16 cellular contexts compared by ENCODE assay signal in genomic region chr22:36225333-36225922, GRCh38. TPM values are rescaled to one million over a fixed set of nuclear protein-coding genes. Genes with fewer than 3 reads are reported as not detected.
DNase-seq lines count a peak whose midpoint lies in the region; ATAC-seq, FAIRE-seq and TF ChIP-seq lines count a peak whose summit lies in the region.
"Had no signal": no experiment of that assay in that cellular context is flagged by ENCODE, and none has a peak within 500 bp of the region (broad histone marks: within the 10 kb centered on the region; RNA-seq: fewer than 3 reads in every experiment).

No MANE protein-coding gene starts in this region.

- CTCF ChIA-PET in MCF 10A (lab: Yijun Ruan, JAX) = interaction anchor here (1.2 kb wide), 1 partner anchor 14 kb away, joined by 5 read pairs; the partner anchor contains the start of gene APOL2

- H3K27ac ChIP-seq in breast epithelium (no peak overlapping the region), neural progenitor cell (no peak overlapping the region), heart left ventricle (no peak overlapping the region)
- H3K27ac ChIP-seq: A549 had no signal

- H3K36me3 Mint-ChIP-seq in MCF 10A (ENCODE audit: insufficient read depth, unreplicated experiment) = peaks cover 32% of the 10 kb centered on the region
- H3K36me3 Mint-ChIP-seq in neural progenitor cell = peaks cover 13% of the 10 kb centered on the region

- POLR2A ChIA-PET in MCF 10A (lab: Yijun Ruan, JAX) = no interaction called here

- WGBS in heart left ventricle, 4 donors = 81 to 89% (median 86%) methylated on average over 7 to 9 of the region's 9 CpGs

- no peaks in the 10 kb centered on the region for H3K27me3 ChIP-seq in breast epithelium
- peaks cover under 1% of the 10 kb centered on the region for H3K27me3 ChIP-seq in bronchial epithelial cell (ENCODE audit: control insufficient read depth, insufficient read depth, low read length)
- H3K27me3 ChIP-seq in neural progenitor cell = no peaks in the 10 kb centered on the region
- no peaks in the 10 kb centered on the region for H3K27me3 ChIP-seq in heart left ventricle

- H4K20me1 ChIP-seq in neural progenitor cell (ENCODE audit: low read depth) = no peaks in the 10 kb centered on the region

- H3K4me2 ChIP-seq in neural progenitor cell = no peak overlapping the region
- H3K4me2 ChIP-seq: A549 had no signal

- H3K9ac ChIP-seq in neural progenitor cell = no peak overlapping the region

- no TSS peak for BruUV-seq in MCF 10A (replicated peaks; lab: Mats Ljungman, UMichigan)

- H3F3A ChIP-seq in neural progenitor cell (ENCODE audit: low read depth) = no peaks in the 10 kb centered on the region

- peak; percentile 7 for FAIRE-seq in bronchial epithelial cell (lab: Jason Lieb, UNC)
- FAIRE-seq: A549, H1 had no signal

- H3K27ac Mint-ChIP-seq in MCF 10A (ENCODE audit: low read depth, unreplicated experiment) (peak overlapping the region; percentile 42), neural progenitor cell (peak overlapping the region; percentile 11)

- H3K79me2 ChIP-seq in neural progenitor cell (ENCODE audit: low read depth) = no peaks in the 10 kb centered on the region

- intact Hi-C loops in MCF 10A (cut with micrococcal nuclease) = no loop called here
- intact Hi-C loops in breast epithelium (cut with DNase I; ENCODE audit: low total_unique reads) = no loop called here
- intact Hi-C loops in heart left ventricle (cut with DNase I) = loop anchor here in 7 of 10 donors (10.0 kb wide), 4 partner anchors 49 to 81 kb away; no protein-coding TSS in a partner anchor

- H3K9me3 ChIP-seq in breast epithelium = no peaks in the 10 kb centered on the region
- H3K9me3 ChIP-seq in neural progenitor cell (ENCODE audit: low read depth) = no peaks in the 10 kb centered on the region
- H3K9me3 ChIP-seq in heart left ventricle = no peaks in the 10 kb centered on the region
- H3K9me3 ChIP-seq: A549, Caco-2, HAP-1 had no signal

- no peak for TF ChIP-seq POLR2A in breast epithelium (IDR thresholded peaks at IDR 0.05)
- TF ChIP-seq POLR2A in heart left ventricle (IDR thresholded peaks at IDR 0.05) = no peak

- no peaks in the 10 kb centered on the region for H3K36me3 ChIP-seq in breast epithelium
- H3K36me3 ChIP-seq in bronchial epithelial cell (ENCODE audit: control insufficient read depth, insufficient read depth, low read length) = no peaks in the 10 kb centered on the region
- H3K36me3 ChIP-seq in neural progenitor cell = no peaks in the 10 kb centered on the region
- peaks cover 0 to 48% (median 35%) of the 10 kb centered on the region in 9 donors for H3K36me3 ChIP-seq in heart left ventricle
- H3K36me3 ChIP-seq: HAP-1 had no signal

- H3K27me3 Mint-ChIP-seq in MCF 10A (ENCODE audit: insufficient read depth, unreplicated experiment) (peaks cover 4% of the 10 kb centered on the region), neural progenitor cell (ENCODE audit: insufficient read depth, low read depth) (peaks cover 3% of the 10 kb centered on the region)

- no peak overlapping the region for H2AFZ ChIP-seq in neural progenitor cell (replicated peaks)

- H3K4me3 ChIP-seq in breast epithelium (no peak overlapping the region), bronchial epithelial cell (ENCODE audit: low read depth, low read length) (no peak overlapping the region), neural progenitor cell (no peak overlapping the region), heart left ventricle (no peak overlapping the region)
- H3K4me3 ChIP-seq: A549, HAP-1 had no signal

- H3K4me3 Mint-ChIP-seq in MCF 10A (ENCODE audit: unreplicated experiment) (no peak overlapping the region), neural progenitor cell (no peak overlapping the region)
- H3K4me3 Mint-ChIP-seq: CD14-positive monocyte; CD8-positive, alpha-beta memory T cell had no signal

- H3K4me1 Mint-ChIP-seq in MCF 10A (ENCODE audit: insufficient read depth, unreplicated experiment) (peaks cover 2% of the 10 kb centered on the region), neural progenitor cell (peaks cover 21% of the 10 kb centered on the region)

- no peaks in the 10 kb centered on the region for H3K4me1 ChIP-seq in breast epithelium
- H3K4me1 ChIP-seq in neural progenitor cell = peaks cover 16% of the 10 kb centered on the region
- peaks cover 0 to 24% (median 16%) of the 10 kb centered on the region in 12 donors for H3K4me1 ChIP-seq in heart left ventricle
- H3K4me1 ChIP-seq: Caco-2, HAP-1 had no signal

- TF ChIP-seq CTCF in MCF 10A (IDR thresholded peaks at IDR 0.05; ENCODE audit: unreplicated experiment) (no peak), breast epithelium (IDR thresholded peaks at IDR 0.05) (no peak), bronchial epithelial cell (IDR thresholded peaks at IDR 0.05; ENCODE audit: insufficient read depth, low read length, severe bottlenecking) (no peak), neural progenitor cell (IDR thresholded peaks at IDR 0.05) (no peak), heart left ventricle (IDR thresholded peaks at IDR 0.05) (no peak)

- DNase-seq in MCF 10A (ENCODE audit: unreplicated experiment) = no peak
- DNase-seq in breast epithelium (ENCODE audit: low spot score in 2 of 2) = no peak
- DNase-seq in bronchial epithelial cell (ENCODE audit: low read depth) = no peak
- no peak for DNase-seq in neural progenitor cell (ENCODE audit: low spot score)
- DNase-seq in heart left ventricle = no peak
- DNase-seq in stimulated activated naive CD4-positive, alpha-beta T cell (lab: John Stamatoyannopoulos, UW) = no peak
- no peak for DNase-seq in DMS 273 (lab: John Stamatoyannopoulos, UW; ENCODE audit: unreplicated experiment)
- DNase-seq: Caco-2; CD8-positive, alpha-beta memory T cell; DMS53 had no signal

- no peaks in the 10 kb centered on the region for H3K9me3 Mint-ChIP-seq in MCF 10A (ENCODE audit: unreplicated experiment)
- H3K9me3 Mint-ChIP-seq in neural progenitor cell = no peaks in the 10 kb centered on the region
- H3K9me3 Mint-ChIP-seq: CD14-positive monocyte; CD8-positive, alpha-beta memory T cell had no signal

- ATAC-seq in heart left ventricle = no peak
- ATAC-seq: A549 had no signal

RNA-seq across cellular contexts. Expression of gene APOL2, which starts 13.9 kb away (rescaled TPM):
- 16.0 and 38.7 TPM in 2 replicates for total RNA-seq in MCF 10A (2022)
- total RNA-seq in breast epithelium = 100 to 1,000 TPM in 1 of 3 donors, 10 to 100 TPM in 2; 50.4 to 112 (median 73.8) TPM
- total RNA-seq in bronchial epithelial cell = 7.1 and 13.4 TPM in 2 replicates
- total RNA-seq in neural progenitor cell (ENCODE audit: low replicate concordance) = 10.9 and 12.8 TPM in 2 replicates
- 100 to 1,000 TPM in 1 of 9 donors, 10 to 100 TPM in 8; 26.6 to 213 (median 55.9) TPM for total RNA-seq in heart left ventricle
- polyA plus RNA-seq in heart left ventricle = 10 to 100 TPM; 37.2 to 44.7 TPM

RNA-seq across cellular contexts. Expression of gene APOL4, which starts 23.8 kb away (rescaled TPM):
- total RNA-seq in MCF 10A (2022) (not detected in 2 replicates), breast epithelium (10 to 100 TPM in 2 of 3 donors, 1 to 10 TPM in 1; 4.9 to 41.3 (median 15.0) TPM), bronchial epithelial cell (under 0.01 and 0.77 TPM in 2 replicates), neural progenitor cell (ENCODE audit: low replicate concordance) (0.56 and 0.82 TPM in 2 replicates), heart left ventricle (10 to 100 TPM in 2 of 9 donors, 1 to 10 TPM in 5, not detected in 2; 1.7 to 26.5 (median 5.7) TPM)
- 1 to 10 TPM; 2.8 to 3.2 TPM for polyA plus RNA-seq in heart left ventricle
- total RNA-seq: Caco-2, Daoy, H1, HT-29 had no signal
- polyA plus RNA-seq: A549; CD8-positive, alpha-beta memory T cell had no signal

RNA-seq across cellular contexts. Expression of gene APOL1, which starts 27.5 kb away (rescaled TPM):
- total RNA-seq in MCF 10A (2022) (0.14 and 0.69 TPM in 2 replicates), breast epithelium (10 to 100 TPM in 2 of 3 donors, 1 to 10 TPM in 1; 5.9 to 38.3 (median 22.2) TPM), bronchial epithelial cell (1.8 and 3.1 TPM in 2 replicates), neural progenitor cell (ENCODE audit: low replicate concordance) (not detected in 2 replicates), heart left ventricle (100 to 1,000 TPM in 1 of 9 donors, 10 to 100 TPM in 8; 10.4 to 132 (median 18.1) TPM)
- 10 to 100 TPM; 13.4 to 18.9 TPM for polyA plus RNA-seq in heart left ventricle
- total RNA-seq: H1 had no signal
- polyA plus RNA-seq: H1 had no signal

Comparison
In these comparisons a context has a peak if more than half of its experiments do, and no peak if none do; other contexts are left out.
1. intact Hi-C loops: an anchor here in heart left ventricle (10.0 kb wide); none called in MCF 10A and breast epithelium.